16 cellular contexts compared by ENCODE assay signal in genomic region chr7:66187894-66188293, GRCh38. TPM values are rescaled to one million over a fixed set of nuclear protein-coding genes. Genes with fewer than 3 reads are reported as not detected.
A peak's percentile ranks its signal among the peaks of the same experiment; 100 is the strongest.
DNase-seq lines count a peak whose midpoint lies in the region; ATAC-seq and TF ChIP-seq lines count a peak whose summit lies in the region.
"Had no signal": no experiment of that assay in that cellular context is flagged by ENCODE, and none has a peak within 500 bp of the region (broad histone marks: within the 10 kb centered on the region; RNA-seq: fewer than 3 reads in every experiment).

No MANE protein-coding gene starts in this region.

- no peaks in the 10 kb centered on the region for H3K79me2 ChIP-seq in PC-3 (ENCODE audit: low read length)

- H3F3A ChIP-seq in PC-3 (ENCODE audit: low read length, unreplicated experiment), result no peaks in the 10 kb centered on the region

- H3K4me3 ChIP-seq in liver (ENCODE audit: low read depth in 1 of 3, low read length in 3 of 3) (no peak overlapping the region), subcutaneous abdominal adipose tissue (ENCODE audit: low read depth in 1 of 5, low read length in 5 of 5) (no peak overlapping the region), PC-3 (ENCODE audit: low read length) (no peak overlapping the region)
- H3K4me3 ChIP-seq: thyroid gland had no signal

- H3K9me2 ChIP-seq in PC-3 (replicated peaks; ENCODE audit: low read length), result no peaks in the 10 kb centered on the region

- H3K9ac ChIP-seq in liver (ENCODE audit: low read depth in 1 of 2, low read length in 2 of 2) (no peak overlapping the region), subcutaneous abdominal adipose tissue (ENCODE audit: low read length in 5 of 5) (no peak overlapping the region), PC-3 (ENCODE audit: low read length) (no peak overlapping the region)

- TF ChIP-seq CTCF in liver (IDR thresholded peaks at IDR 0.05; ENCODE audit: low read depth, low read length, missing input control) (no peak), PC-3 (conservative IDR thresholded peaks at IDR 0.05; ENCODE audit: low read depth, low read length) (no peak)

- BruUV-seq in PC-3 (replicated peaks; lab: Mats Ljungman, UMichigan), result no TSS peak

- DNase-seq in GM04503 (ENCODE audit: low read depth) (peak; percentile 79), fibroblast of gingiva (ENCODE audit: low read depth) (peak; percentile 95), NCI-H345 (lab: John Stamatoyannopoulos, UW) (no peak), PC-3 (no peak), NCI-H748 (lab: John Stamatoyannopoulos, UW; ENCODE audit: unreplicated experiment) (no peak)
- DNase-seq in activated CD4-positive, alpha-beta T cell treated with anti-CD3 and anti-CD28 coated beads, Interleukin-2, amount 50 U/mL, for 48 hours, result no peak
- DNase-seq: activated B cell treated with CpG ODN at 0.5 μM for 24 hours; BE2C; DMS153; GOT3; MV-4-11; naive B cell; stimulated activated CD4-positive, alpha-beta T cell treated with anti-CD3 and anti-CD28 coated beads, Interleukin-1b, Interleukin-23, amount 100 ng/mL, for 48 hours had no signal

- peaks cover 10 to 31% (median 19%) of the 10 kb centered on the region in 4 donors for H3K4me1 ChIP-seq in liver (ENCODE audit: control insufficient read depth in 4 of 4, insufficient read depth in 4 of 4, low read length in 3 of 4)
- H3K4me1 ChIP-seq in subcutaneous abdominal adipose tissue (ENCODE audit: control insufficient read depth in 5 of 5, insufficient read depth in 5 of 5, low read length in 5 of 5), result peaks cover 4 to 16% (median 12%) of the 10 kb centered on the region in 5 donors
- no peaks in the 10 kb centered on the region for H3K4me1 ChIP-seq in PC-3 (ENCODE audit: insufficient read depth, low read length)
- H3K4me1 ChIP-seq: BE2C, thyroid gland had no signal

- intact Hi-C loops in PC-3 (cut with micrococcal nuclease), result no loop called here

- no peak for ATAC-seq in PC-3

- H3K36me3 ChIP-seq in liver (ENCODE audit: control insufficient read depth in 4 of 4, insufficient read depth in 3 of 4, low read depth in 1 of 4, low read length in 3 of 4) (no peaks in the 10 kb centered on the region), subcutaneous abdominal adipose tissue (ENCODE audit: control insufficient read depth in 5 of 5, insufficient read depth in 5 of 5, low read length in 5 of 5) (no peaks in the 10 kb centered on the region), PC-3 (ENCODE audit: low read depth, low read length) (no peaks in the 10 kb centered on the region)
- H3K36me3 ChIP-seq: BE2C, thyroid gland had no signal

- POLR2A ChIA-PET in PC-3 (lab: Charles Lee; ENCODE audit: unreplicated experiment), result no interaction called here

- 13% methylated on average over 1 of the region's 1 CpG for WGBS in liver

- peak overlapping the region; percentile 68 to 85 for H3K27ac ChIP-seq in liver (ENCODE audit: low read depth in 1 of 2, low read length in 2 of 2)
- H3K27ac ChIP-seq in subcutaneous abdominal adipose tissue (ENCODE audit: low read depth, low read length), result peak overlapping the region; percentile 38
- H3K27ac ChIP-seq in PC-3 (ENCODE audit: low read length), result no peak overlapping the region
- H3K27ac ChIP-seq: thyroid gland had no signal

- CTCF ChIA-PET in PC-3 (lab: Charles Lee), result no interaction called here

- no peak overlapping the region for H2AFZ ChIP-seq in PC-3 (ENCODE audit: low read length)

- peak; percentile 67 to 69 for TF ChIP-seq RAD21 in liver (IDR thresholded peaks at IDR 0.05)

- H3K9me3 ChIP-seq in liver (ENCODE audit: control insufficient read depth in 4 of 4, low read length in 3 of 4) (no peaks in the 10 kb centered on the region), subcutaneous abdominal adipose tissue (ENCODE audit: control insufficient read depth in 5 of 5, low read length in 5 of 5) (peaks cover 0 to 2% (median 0%) of the 10 kb centered on the region in 5 donors), PC-3 (ENCODE audit: low read length) (no peaks in the 10 kb centered on the region)
- H3K9me3 ChIP-seq: BE2C, thyroid gland had no signal

- no peaks in the 10 kb centered on the region for H4K20me1 ChIP-seq in PC-3 (ENCODE audit: low read length)

- no peak overlapping the region for H3K4me2 ChIP-seq in PC-3 (ENCODE audit: low read length)

- H3K27me3 ChIP-seq in liver (ENCODE audit: control insufficient read depth in 4 of 4, insufficient read depth in 4 of 4, low read length in 3 of 4) (no peaks in the 10 kb centered on the region), subcutaneous abdominal adipose tissue (ENCODE audit: control insufficient read depth in 5 of 5, insufficient read depth in 4 of 5, low read length in 5 of 5) (no peaks in the 10 kb centered on the region), PC-3 (ENCODE audit: low read length) (no peaks in the 10 kb centered on the region)
- H3K27me3 ChIP-seq: BE2C, thyroid gland had no signal

TF ChIP-seq in liver, 16 proteins besides CTCF, POLR2A, EP300 and RAD21:
- peak; percentile 98 for TF ChIP-seq ATF3 (IDR thresholded peaks at IDR 0.05)
- peak; percentile 84 for TF ChIP-seq HNF4G (IDR thresholded peaks at IDR 0.05)
- TF ChIP-seq YY1 (IDR thresholded peaks at IDR 0.05), result peak; percentile 95
- TF ChIP-seq EGR1 (IDR thresholded peaks at IDR 0.05; ENCODE audit: low read depth in 2 of 2), result peak; percentile 70 to 98
- TF ChIP-seq ZBTB33 (IDR thresholded peaks at IDR 0.05), result peak; percentile 83
- TF ChIP-seq FOXA2 (IDR thresholded peaks at IDR 0.05), result peak; percentile 68
- TF ChIP-seq REST (IDR thresholded peaks at IDR 0.05), result peak; percentile 81
- peak; percentile 77 for TF ChIP-seq FOXA1 (IDR thresholded peaks at IDR 0.05)
- peak; percentile 92 for TF ChIP-seq MAX (IDR thresholded peaks at IDR 0.05)
- TF ChIP-seq GABPA (IDR thresholded peaks at IDR 0.05 in 1 of 2, conservative IDR thresholded peaks at IDR 0.05 in 1 of 2), result peak in 1 of 2 donors; percentile 43
- no peak for TF ChIP-seq NR2F2 (IDR thresholded peaks at IDR 0.05)
- peak; percentile 100 for TF ChIP-seq JUND (IDR thresholded peaks at IDR 0.05)
- no peak for TF ChIP-seq TAF1 (conservative IDR thresholded peaks at IDR 0.05)
- peak; percentile 96 to 97 for TF ChIP-seq HNF4A (conservative IDR thresholded peaks at IDR 0.05)
- peak; percentile 96 to 97 for TF ChIP-seq RXRA (IDR thresholded peaks at IDR 0.05)
- TF ChIP-seq SP1 (IDR thresholded peaks at IDR 0.05), result peak; percentile 97

RNA-seq across cellular contexts. Expression of gene TPST1, which starts 17.2 kb away (rescaled TPM):
- total RNA-seq in liver (10 to 100 TPM; 26.8 to 62.5 TPM), PC-3 (2014; rRNA removed) (12.7 and 14.4 TPM in 2 replicates)
- 10 to 100 TPM; 23.8 to 24.7 TPM for polyA plus RNA-seq in liver

Comparison
In these comparisons a context has a peak if more than half of its experiments do, and no peak if none do; other contexts are left out.
1. DNase-seq: peak in GM04503 (single experiment) and fibroblast of gingiva (single experiment); none in activated CD4-positive, alpha-beta T cell treated with anti-CD3 and anti-CD28 coated beads, Interleukin-2, amount 50 U/mL, for 48 hours (0 of 2), NCI-H345 (single experiment), PC-3 (single experiment) and NCI-H748 (single experiment).